ENCODE assay signal across 19 cellular contexts in the genomic region with DNA sequence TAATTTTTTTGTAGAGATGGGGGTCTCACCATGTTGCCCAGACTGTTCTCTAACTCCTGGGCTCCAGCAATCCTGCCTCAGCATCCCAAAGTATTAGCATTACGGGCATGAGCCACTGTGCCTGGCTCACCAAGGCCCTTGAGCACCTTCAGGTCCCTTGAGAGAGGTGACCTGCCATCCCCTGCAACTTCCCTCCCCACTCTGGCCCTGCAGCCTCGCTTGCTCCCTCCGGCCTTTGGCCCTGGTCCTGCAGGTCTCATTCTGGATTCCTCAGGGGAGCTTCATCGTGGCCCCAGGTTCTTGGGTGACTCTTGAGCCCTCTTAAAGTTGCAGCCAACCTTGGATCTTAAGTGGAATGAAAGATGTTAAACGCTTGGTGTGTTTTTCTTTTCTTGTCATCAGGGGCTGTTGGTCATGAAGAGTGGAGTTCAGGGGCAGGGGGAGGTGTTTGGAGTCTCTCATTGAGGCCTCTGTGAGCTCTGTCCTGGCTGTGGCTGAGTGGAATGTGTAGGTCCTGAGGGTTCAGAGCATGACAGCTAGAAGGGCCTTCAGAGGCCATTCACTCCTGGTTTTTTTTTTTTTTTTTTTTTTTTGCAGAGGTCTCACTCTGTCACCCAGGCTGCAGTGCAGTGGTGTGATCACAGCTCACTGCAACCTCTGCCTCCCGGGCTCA.
"Had no signal": no experiment of that assay in that cellular context is flagged by ENCODE, and none has a peak within 500 bp of the region (broad histone marks: within the 10 kb centered on the region; RNA-seq: fewer than 3 reads in every experiment).

No MANE protein-coding gene starts in this region.

- DNase-seq: colonic mucosa; dermis blood vessel endothelial cell; esophagus squamous epithelium; foreskin fibroblast; glutamatergic neuron; left cardiac atrium; left ventricle myocardium superior; mesendoderm; naive B cell; right cardiac atrium; stimulated activated CD4-positive, alpha-beta T cell treated with anti-CD3 and anti-CD28 coated beads, Interleukin-4, amount 100 ng/mL, for 1 hour; stimulated activated CD8-positive, alpha-beta memory T cell treated with anti-CD3 and anti-CD28 coated beads, Interleukin-4, amount 100 ng/mL, for 48 hours; stimulated activated naive CD8-positive, alpha-beta T cell treated with anti-CD3 and anti-CD28 coated beads, Interleukin-15, Interleukin-2, amounts not matched to agents 100 U/mL and 50 U/mL, for 24 hours had no signal

- H3K4me3 ChIP-seq: colonic mucosa, esophagus squamous epithelium, gastroesophageal sphincter, lung, smooth muscle cell, suprapubic skin, tibial artery had no signal

- H3K27me3 ChIP-seq: colonic mucosa, esophagus squamous epithelium, gastroesophageal sphincter, suprapubic skin, tibial artery had no signal

- H3K4me2 ChIP-seq: smooth muscle cell had no signal

- H3K36me3 ChIP-seq: colonic mucosa, gastroesophageal sphincter, suprapubic skin had no signal

- H3K27me3 Mint-ChIP-seq: naive B cell had no signal

- H3K27ac Mint-ChIP-seq: stimulated activated effector memory CD8-positive, alpha-beta T cell treated with anti-CD3 and anti-CD28 coated beads, Interleukin-12 subunit alpha, Interleukin-12 subunit beta, amount 100 ng/mL, for 72 hours had no signal

- H3K4me3 Mint-ChIP-seq: stimulated activated effector memory CD8-positive, alpha-beta T cell treated with anti-CD3 and anti-CD28 coated beads, Interleukin-12 subunit alpha, Interleukin-12 subunit beta, amount 100 ng/mL, for 72 hours had no signal

- ATAC-seq: gastroesophageal sphincter; left cardiac atrium; left ventricle myocardium superior; right cardiac atrium; stimulated activated effector memory CD8-positive, alpha-beta T cell treated with anti-CD3 and anti-CD28 coated beads, Interleukin-12 subunit alpha, Interleukin-12 subunit beta, amount 100 ng/mL, for 72 hours; stimulated activated naive CD8-positive, alpha-beta T cell treated with anti-CD3 and anti-CD28 coated beads, Interleukin-15, Interleukin-2, amounts not matched to agents 100 U/mL and 50 U/mL, for 24 hours had no signal

- H3K4me1 ChIP-seq: colonic mucosa, tibial artery had no signal

- H3K9me3 ChIP-seq: colonic mucosa, esophagus squamous epithelium, suprapubic skin, tibial artery had no signal

- H3K9me3 Mint-ChIP-seq: stimulated activated effector memory CD8-positive, alpha-beta T cell treated with anti-CD3 and anti-CD28 coated beads, Interleukin-12 subunit alpha, Interleukin-12 subunit beta, amount 100 ng/mL, for 72 hours had no signal

- H3K36me3 Mint-ChIP-seq: stimulated activated effector memory CD8-positive, alpha-beta T cell treated with anti-CD3 and anti-CD28 coated beads, Interleukin-12 subunit alpha, Interleukin-12 subunit beta, amount 100 ng/mL, for 72 hours had no signal

- H3K27ac ChIP-seq: colonic mucosa, esophagus squamous epithelium, gastroesophageal sphincter, suprapubic skin, tibial artery had no signal
